Comparison of ENCODE assay signal across 16 cellular contexts in genomic region chr15:44715142-44715796, GRCh38. TPM values are rescaled to one million over a fixed set of nuclear protein-coding genes. Genes with fewer than 3 reads are reported as not detected.
DNase-seq lines count a peak whose midpoint lies in the region; ATAC-seq, FAIRE-seq and TF ChIP-seq lines count a peak whose summit lies in the region.
"Had no signal": no experiment of that assay in that cellular context is flagged by ENCODE, and none has a peak within 500 bp of the region (broad histone marks: within the 10 kb centered on the region; RNA-seq: fewer than 3 reads in every experiment).

No MANE protein-coding gene starts in this region.

- H3K4me3 Mint-ChIP-seq in activated CD8-positive, alpha-beta T cell treated with anti-CD3 and anti-CD28 coated beads for 36 hours: peak overlapping the region; percentile 94
- H3K4me3 Mint-ChIP-seq: WTC11 had no signal

- H3K9me3 ChIP-seq in left ventricle myocardium inferior (replicated peaks): no peaks in the 10 kb centered on the region
- no peaks in the 10 kb centered on the region for H3K9me3 ChIP-seq in mucosa of stomach (ENCODE audit: control insufficient read depth, low read length)
- no peaks in the 10 kb centered on the region for H3K9me3 ChIP-seq in uterus
- H3K9me3 ChIP-seq in ovary: no peaks in the 10 kb centered on the region

- H3K27ac ChIP-seq in left ventricle myocardium inferior (replicated peaks) (peak overlapping the region; percentile 99), uterus (peak overlapping the region; percentile 12 to 100), ovary (no peak overlapping the region)

- no peaks in the 10 kb centered on the region for H3K9me3 Mint-ChIP-seq in activated CD8-positive, alpha-beta T cell treated with anti-CD3 and anti-CD28 coated beads for 36 hours
- H3K9me3 Mint-ChIP-seq: WTC11 had no signal

- TF ChIP-seq CTCF in left ventricle myocardium inferior (IDR thresholded peaks at IDR 0.05; ENCODE audit: borderline replicate concordance): no peak
- TF ChIP-seq CTCF in activated CD8-positive, alpha-beta T cell treated with anti-CD3 and anti-CD28 coated beads for 36 hours (IDR thresholded peaks at IDR 0.05): no peak
- TF ChIP-seq CTCF in uterus (IDR thresholded peaks at IDR 0.05): no peak
- TF ChIP-seq CTCF in ovary (IDR thresholded peaks at IDR 0.05): no peak

- H3K4me3 ChIP-seq in left ventricle myocardium inferior (peak overlapping the region; percentile 92), mucosa of stomach (ENCODE audit: low read length) (no peak overlapping the region), uterus (no peak overlapping the region), ovary (no peak overlapping the region)

- H3K9ac ChIP-seq in mucosa of stomach (ENCODE audit: low read length): peak overlapping the region; percentile 18

- CTCF ChIA-PET in activated CD8-positive, alpha-beta T cell treated with anti-CD3 and anti-CD28 coated beads for 36 hours (lab: Charles Lee): interaction anchor here (0.9 to 16.8 kb wide), 3 partner anchors 18 to 86 kb away, joined by 3 to 333 read pairs (median 197); partner anchors contain the start of genes SPG11 and TRIM69

- H3K27ac Mint-ChIP-seq in activated CD8-positive, alpha-beta T cell treated with anti-CD3 and anti-CD28 coated beads for 36 hours: peak overlapping the region; percentile 96
- H3K27ac Mint-ChIP-seq: WTC11 had no signal

- TF ChIP-seq POLR2A in uterus (IDR thresholded peaks at IDR 0.05) (no peak), ovary (IDR thresholded peaks at IDR 0.05) (no peak)

- H3K4me1 ChIP-seq in left ventricle myocardium inferior: peaks cover 85% of the 10 kb centered on the region
- H3K4me1 ChIP-seq in mucosa of stomach (ENCODE audit: control insufficient read depth, insufficient read depth, low read length): peaks cover 18% of the 10 kb centered on the region
- no peaks in the 10 kb centered on the region for H3K4me1 ChIP-seq in uterus
- peaks cover 4% of the 10 kb centered on the region for H3K4me1 ChIP-seq in ovary (ENCODE audit: insufficient read depth)

- H3K27me3 Mint-ChIP-seq in activated CD8-positive, alpha-beta T cell treated with anti-CD3 and anti-CD28 coated beads for 36 hours: no peaks in the 10 kb centered on the region

- no peaks in the 10 kb centered on the region for H3K27me3 ChIP-seq in left ventricle myocardium inferior (ENCODE audit: low read depth)
- H3K27me3 ChIP-seq in mucosa of stomach (ENCODE audit: control insufficient read depth, insufficient read depth, low read length): no peaks in the 10 kb centered on the region
- H3K27me3 ChIP-seq in uterus: no peaks in the 10 kb centered on the region
- no peaks in the 10 kb centered on the region for H3K27me3 ChIP-seq in ovary

- intact Hi-C loops in left ventricle myocardium inferior (cut with micrococcal nuclease): no loop called here
- intact Hi-C loops in Right ventricle myocardium superior (cut with DNase I): no loop called here
- intact Hi-C loops in activated CD8-positive, alpha-beta T cell treated with anti-CD3 and anti-CD28 coated beads for 36 hours (cut with micrococcal nuclease): no loop called here
- intact Hi-C loops in uterus (cut with DNase I; ENCODE audit: low total_unique reads): no loop called here
- intact Hi-C loops in ovary (cut with DNase I): loop anchor here in 1 of 4 donors (10.0 kb wide), 1 partner anchor 470 kb away; the partner anchor contains the start of gene SHF

- POLR2A ChIA-PET in activated CD8-positive, alpha-beta T cell treated with anti-CD3 and anti-CD28 coated beads for 36 hours (lab: Charles Lee): interaction anchor here (1.2 to 37.9 kb wide), 9 partner anchors 14 to 136 kb away, joined by 3 to 1862 read pairs (median 5); partner anchors contain the start of genes SPG11 and TRIM69

- H3K36me3 Mint-ChIP-seq in activated CD8-positive, alpha-beta T cell treated with anti-CD3 and anti-CD28 coated beads for 36 hours (ENCODE audit: low read depth): peaks cover 86% of the 10 kb centered on the region

- no peak for TF ChIP-seq EP300 in ovary (IDR thresholded peaks at IDR 0.05)

- FAIRE-seq in frontal cortex (lab: Jason Lieb, UNC): no peak
- FAIRE-seq: endothelial cell of umbilical vein had no signal

- peaks cover 41% of the 10 kb centered on the region for H3K36me3 ChIP-seq in left ventricle myocardium inferior
- peaks cover 16% of the 10 kb centered on the region for H3K36me3 ChIP-seq in mucosa of stomach (ENCODE audit: control insufficient read depth, insufficient read depth, low read length)
- H3K36me3 ChIP-seq in uterus: no peaks in the 10 kb centered on the region
- no peaks in the 10 kb centered on the region for H3K36me3 ChIP-seq in ovary

- peaks cover 56% of the 10 kb centered on the region for H3K4me1 Mint-ChIP-seq in activated CD8-positive, alpha-beta T cell treated with anti-CD3 and anti-CD28 coated beads for 36 hours (ENCODE audit: low read depth)

- DNase-seq in left ventricle myocardium inferior (no peak), Right ventricle myocardium superior (no peak), uterus (no peak), ovary (no peak), frontal cortex (ENCODE audit: low spot score in 2 of 2) (no peak)
- DNase-seq in activated CD8-positive, alpha-beta T cell treated with anti-CD3 and anti-CD28 coated beads for 36 hours: peak; percentile 25
- DNase-seq: anterior cingulate cortex, C1 segment of cervical spinal cord, KBM-7, midbrain, SIG-M5 had no signal

- ATAC-seq in Right ventricle myocardium superior (ENCODE audit: poor library complexity) (no peak), GM18861 (IDR thresholded peaks at IDR 0.05; ENCODE audit: unreplicated experiment) (no peak)
- no peak for ATAC-seq in activated CD8-positive, alpha-beta T cell treated with anti-CD3 and anti-CD28 coated beads for 36 hours
- ATAC-seq: HCT116, WTC11 had no signal

- WGBS in ovary, 3 donors: 74 to 82% (median 76%) methylated on average over 6 of the region's 6 CpGs

RNA-seq across cellular contexts. Expression of gene B2M, which starts 4.0 kb away (rescaled TPM):
- total RNA-seq in left ventricle myocardium inferior (1,128 TPM), Right ventricle myocardium superior (1,025 TPM), uterus (1,000 to 10,000 TPM; 1,923 to 3,458 (median 2,385) TPM), ovary (1,000 to 10,000 TPM in 4 of 7 donors, 100 to 1,000 TPM in 3; 827 to 3,158 (median 1,148) TPM), frontal cortex (295 TPM)
- total RNA-seq in activated CD8-positive, alpha-beta T cell treated with anti-CD3 and anti-CD28 coated beads for 36 hours: 1,000 to 10,000 TPM; 4,476 to 4,587 TPM
- polyA plus RNA-seq in ovary: 1,000 to 10,000 TPM; 2,417 to 6,504 TPM

RNA-seq across cellular contexts. Expression of gene PATL2, which starts 4.1 kb away (rescaled TPM):
- total RNA-seq in left ventricle myocardium inferior (3.7 TPM), Right ventricle myocardium superior (3.2 TPM), uterus (1 to 10 TPM in 2 of 4 donors, under 1 TPM in 1, not detected in 1; 0.28 to 2.0 (median 2.0) TPM), ovary (1 to 10 TPM in 5 of 7 donors, under 1 TPM in 2; 0.20 to 1.9 (median 1.2) TPM), frontal cortex (not detected)
- total RNA-seq in activated CD8-positive, alpha-beta T cell treated with anti-CD3 and anti-CD28 coated beads for 36 hours: 10 to 100 TPM; 16.1 to 17.8 TPM
- polyA plus RNA-seq in ovary: 1 to 10 TPM; 1.3 to 2.3 TPM
- total RNA-seq: endothelial cell of umbilical vein had no signal

RNA-seq across cellular contexts. Expression of gene TRIM69, which starts 21.1 kb away (rescaled TPM):
- total RNA-seq in left ventricle myocardium inferior (57.6 TPM), Right ventricle myocardium superior (53.9 TPM), uterus (10 to 100 TPM in 3 of 4 donors, 1 to 10 TPM in 1; 6.1 to 16.2 (median 15.4) TPM), ovary (10 to 100 TPM in 6 of 7 donors, 1 to 10 TPM in 1; 7.0 to 25.5 (median 19.7) TPM), frontal cortex (40.4 TPM)
- total RNA-seq in activated CD8-positive, alpha-beta T cell treated with anti-CD3 and anti-CD28 coated beads for 36 hours: 10 to 100 TPM; 59.8 to 63.5 TPM
- 10 to 100 TPM; 16.3 to 51.4 TPM for polyA plus RNA-seq in ovary

RNA-seq across cellular contexts. Expression of gene SPG11, which starts 51.8 kb away (rescaled TPM):
- 49.6 TPM for total RNA-seq in left ventricle myocardium inferior
- total RNA-seq in Right ventricle myocardium superior: 43.8 TPM
- total RNA-seq in activated CD8-positive, alpha-beta T cell treated with anti-CD3 and anti-CD28 coated beads for 36 hours: 10 to 100 TPM; 68.6 to 71.5 TPM
- total RNA-seq in uterus: 10 to 100 TPM; 34.1 to 88.0 (median 80.6) TPM
- 10 to 100 TPM; 40.3 to 79.8 (median 53.7) TPM for total RNA-seq in ovary
- 10 to 100 TPM; 25.4 to 40.4 TPM for polyA plus RNA-seq in ovary
- 73.0 TPM for total RNA-seq in frontal cortex

Comparison
In these comparisons a context has a peak if more than half of its experiments do, and no peak if none do; other contexts are left out.
1. H3K27ac ChIP-seq: peak in left ventricle myocardium inferior (single experiment) and uterus (2 of 2); none in ovary (0 of 2).